In the genomic region with DNA sequence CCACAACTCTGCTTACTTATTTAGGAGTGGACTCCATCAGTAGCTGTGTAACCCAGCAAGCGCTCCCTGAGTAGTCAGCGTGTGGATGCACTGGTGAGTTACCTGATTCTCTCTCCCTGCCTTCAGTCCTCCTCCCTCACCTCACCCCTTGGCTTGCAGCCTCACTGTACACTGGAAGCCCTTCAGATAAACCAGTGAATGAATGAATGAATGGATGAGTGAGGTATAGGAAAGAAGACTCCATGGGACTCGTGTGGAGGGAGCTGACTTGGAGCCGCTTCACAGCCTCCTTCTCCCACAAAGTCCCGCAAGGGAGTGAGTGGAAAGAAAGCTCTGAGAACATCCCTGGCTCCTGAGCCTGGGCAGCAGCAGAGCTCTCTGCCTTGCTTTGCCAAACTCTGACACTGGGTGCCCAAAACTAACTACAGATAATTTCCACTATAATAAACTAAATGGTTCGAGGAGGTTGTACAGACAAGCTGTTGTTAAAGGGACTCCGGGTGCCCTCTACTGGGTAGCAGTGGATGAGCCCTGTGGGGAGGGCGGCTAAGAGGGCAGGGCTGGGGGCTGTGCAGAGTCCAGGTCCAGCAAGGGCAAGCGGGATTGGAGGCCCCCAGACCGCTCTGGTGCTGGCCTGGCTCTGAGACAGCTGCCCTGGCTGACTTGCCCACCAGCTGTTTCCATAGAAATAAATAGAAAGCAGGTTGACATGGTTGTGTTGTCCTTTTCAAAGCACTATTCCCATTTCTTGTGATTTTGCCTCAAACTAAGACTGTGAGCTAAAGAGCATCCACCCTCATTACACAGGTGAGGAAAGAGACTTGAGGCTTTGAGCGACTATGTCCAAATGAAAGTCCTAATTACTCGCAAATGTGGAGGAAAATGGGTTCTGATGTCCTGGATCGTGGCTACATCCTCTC, we compare ENCODE assay signal across 8 cellular contexts.
A peak's percentile ranks its signal among the peaks of the same experiment; 100 is the strongest.
DNase-seq lines count a peak whose midpoint lies in the region; ATAC-seq lines count a peak whose summit lies in the region.

No MANE protein-coding gene starts in this region.

- ATAC-seq in GM21528 (IDR thresholded peaks at IDR 0.05; ENCODE audit: low FRiP score, unreplicated experiment) (no peak), HG03342 (IDR thresholded peaks at IDR 0.05; ENCODE audit: unreplicated experiment) (no peak)

- peak; percentile 56 for DNase-seq in activated effector memory CD4-positive, alpha-beta T cell treated with anti-CD3 and anti-CD28 coated beads, Interleukin-2, amount 50 U/mL, for 16 hours
- DNase-seq in activated effector memory CD4-positive, alpha-beta T cell treated with Interleukin-2 at 50 U/mL for 16 hours = no peak
- DNase-seq in NCI-H460 (ENCODE audit: extremely low read depth, low read depth) = peak; percentile 15
- DNase-seq in cerebellar cortex (ENCODE audit: low spot score) = peak; percentile 62
- peak; percentile 60 for DNase-seq in mesenteric fat pad (ENCODE audit: low spot score)
- no peak for DNase-seq in ureter (ENCODE audit: low spot score)

Comparison
In these comparisons a context has a peak if more than half of its experiments do, and no peak if none do; other contexts are left out.
1. DNase-seq: peak in activated effector memory CD4-positive, alpha-beta T cell treated with anti-CD3 and anti-CD28 coated beads, Interleukin-2, amount 50 U/mL, for 16 hours (single experiment), NCI-H460 (single experiment), cerebellar cortex (single experiment) and mesenteric fat pad (single experiment); none in activated effector memory CD4-positive, alpha-beta T cell treated with Interleukin-2 at 50 U/mL for 16 hours (single experiment) and ureter (single experiment).